Comparison of ENCODE assay signal across 20 cellular contexts in the genomic region with DNA sequence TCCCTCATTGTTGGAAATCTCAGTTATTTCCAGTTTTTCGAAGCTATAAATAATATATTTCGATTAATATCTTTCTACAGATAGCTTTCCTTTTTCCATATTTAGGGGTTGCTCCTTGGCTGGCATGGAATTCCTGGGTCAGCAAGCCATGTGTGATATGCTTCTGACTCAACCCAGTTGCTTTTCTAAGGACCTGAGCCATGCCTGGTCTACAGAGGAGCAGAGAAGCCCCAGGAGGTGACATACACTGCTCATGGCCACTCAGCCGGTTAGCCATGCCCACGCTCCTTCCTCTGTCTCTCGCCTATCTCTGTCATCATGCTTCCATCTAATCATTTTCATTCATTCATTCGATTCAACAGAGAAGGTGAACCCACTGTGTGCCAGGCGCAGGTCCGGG. TPM values are rescaled to one million over a fixed set of nuclear protein-coding genes. Genes with fewer than 3 reads are reported as not detected.
A peak's percentile ranks its signal among the peaks of the same experiment; 100 is the strongest.
DNase-seq lines count a peak whose midpoint lies in the region; ATAC-seq and TF ChIP-seq lines count a peak whose summit lies in the region.
"Had no signal": no experiment of that assay in that cellular context is flagged by ENCODE, and none has a peak within 500 bp of the region (broad histone marks: within the 10 kb centered on the region; RNA-seq: fewer than 3 reads in every experiment).

No MANE protein-coding gene starts in this region.

- no peak for DNase-seq in activated naive CD4-positive, alpha-beta T cell treated with anti-CD3 and anti-CD28 coated beads for 36 hours
- DNase-seq in activated naive CD4-positive, alpha-beta T cell treated with anti-CD3 and anti-CD28 coated beads, Interleukin-2, amount 50 U/mL, for 72 hours (ENCODE audit: low spot score in 2 of 2) = no peak
- DNase-seq in IMR-90 = no peak
- no peak for DNase-seq in stimulated activated effector memory CD8-positive, alpha-beta T cell treated with anti-CD3 and anti-CD28 coated beads, Interleukin-12 subunit alpha, Interleukin-12 subunit beta, amount 100 ng/mL, for 72 hours (ENCODE audit: low spot score in 2 of 2)
- no peak for DNase-seq in activated naive CD8-positive, alpha-beta T cell treated with anti-CD3 and anti-CD28 coated beads for 36 hours
- no peak for DNase-seq in GDM1 (lab: John Stamatoyannopoulos, UW)
- DNase-seq: Calu3; CD4-positive, alpha-beta memory T cell; EL; MG63; NCI-H1048; NCI-H1436; NCI-H1930; NCI-H345; NCI-H524 treated with DMSO at 0.1 percent for 48 hours had no signal

- TF ChIP-seq POLR2A in IMR-90 (IDR thresholded peaks at IDR 0.05; ENCODE audit: low read depth, low read length) = no peak

- no peak overlapping the region for H3K27ac ChIP-seq in IMR-90 (ENCODE audit: insufficient read depth, low read length)
- H3K27ac ChIP-seq: BLaER1, HL-60, SJSA1 had no signal

- WGBS in IMR-90 (ENCODE audit: extremely low coverage in 2 of 2, insufficient read length in 1 of 2), 2 experiments = no CpG with 5 or more reads among the region's 8 CpGs

- H3K9me3 Mint-ChIP-seq in activated naive CD4-positive, alpha-beta T cell treated with anti-CD3 and anti-CD28 coated beads for 36 hours = no peaks in the 10 kb centered on the region
- no peaks in the 10 kb centered on the region for H3K9me3 Mint-ChIP-seq in activated naive CD4-positive, alpha-beta T cell treated with anti-CD3 and anti-CD28 coated beads, Interleukin-2, amount 50 U/mL, for 72 hours
- H3K9me3 Mint-ChIP-seq in dendritic cell treated with granulocyte-macrophage colony-stimulating factor and Interleukin-4, amounts not matched to agents 40 ng/mL and 50 ng/mL, for 4 days = no peaks in the 10 kb centered on the region
- H3K9me3 Mint-ChIP-seq in stimulated activated effector memory CD8-positive, alpha-beta T cell treated with anti-CD3 and anti-CD28 coated beads, Interleukin-12 subunit alpha, Interleukin-12 subunit beta, amount 100 ng/mL, for 72 hours = peaks cover 3% of the 10 kb centered on the region
- H3K9me3 Mint-ChIP-seq in activated naive CD8-positive, alpha-beta T cell treated with anti-CD3 and anti-CD28 coated beads for 36 hours = no peaks in the 10 kb centered on the region

- no peak for ATAC-seq in activated naive CD4-positive, alpha-beta T cell treated with anti-CD3 and anti-CD28 coated beads, Interleukin-2, amount 50 U/mL, for 72 hours
- no peak for ATAC-seq in IMR-90 (ENCODE audit: low read depth)
- ATAC-seq in stimulated activated effector memory CD8-positive, alpha-beta T cell treated with anti-CD3 and anti-CD28 coated beads, Interleukin-12 subunit alpha, Interleukin-12 subunit beta, amount 100 ng/mL, for 72 hours = no peak
- no peak for ATAC-seq in HG03280 (IDR thresholded peaks at IDR 0.05; ENCODE audit: unreplicated experiment)

- H3K4me3 Mint-ChIP-seq in activated naive CD4-positive, alpha-beta T cell treated with anti-CD3 and anti-CD28 coated beads for 36 hours = no peak overlapping the region
- H3K4me3 Mint-ChIP-seq in dendritic cell treated with granulocyte-macrophage colony-stimulating factor and Interleukin-4, amounts not matched to agents 40 ng/mL and 50 ng/mL, for 4 days = no peak overlapping the region
- H3K4me3 Mint-ChIP-seq in stimulated activated effector memory CD8-positive, alpha-beta T cell treated with anti-CD3 and anti-CD28 coated beads, Interleukin-12 subunit alpha, Interleukin-12 subunit beta, amount 100 ng/mL, for 72 hours = no peak overlapping the region
- no peak overlapping the region for H3K4me3 Mint-ChIP-seq in activated naive CD8-positive, alpha-beta T cell treated with anti-CD3 and anti-CD28 coated beads for 36 hours
- H3K4me3 Mint-ChIP-seq: CD4-positive, alpha-beta memory T cell had no signal

- no peak overlapping the region for H2BK5ac ChIP-seq in IMR-90 (ENCODE audit: low read depth, low read length, poor library complexity, severe bottlenecking)

- H3K9ac ChIP-seq in IMR-90 (ENCODE audit: low read depth, low read length) = no peak overlapping the region
- H3K9ac ChIP-seq: BLaER1 had no signal

- POLR2A ChIA-PET in IMR-90 (lab: Charles Lee; ENCODE audit: unreplicated experiment) = no interaction called here

- H3K4me2 ChIP-seq in IMR-90 (ENCODE audit: low read depth, low read length) = no peak overlapping the region
- H3K4me2 ChIP-seq: BLaER1 had no signal

- dilution Hi-C loops in IMR-90 (cut with HindIII; ENCODE audit: low sequenced_read_pairs, unreplicated experiment) = no loop called here

- no peak overlapping the region for H3K56ac ChIP-seq in IMR-90 (ENCODE audit: extremely low read depth, insufficient read depth, low read length)

- H3K27ac Mint-ChIP-seq in activated naive CD4-positive, alpha-beta T cell treated with anti-CD3 and anti-CD28 coated beads for 36 hours = peak overlapping the region; percentile 60
- H3K27ac Mint-ChIP-seq in activated naive CD4-positive, alpha-beta T cell treated with anti-CD3 and anti-CD28 coated beads, Interleukin-2, amount 50 U/mL, for 72 hours = peak overlapping the region in 1 of 2 donors; percentile 3
- peak overlapping the region; percentile 95 for H3K27ac Mint-ChIP-seq in dendritic cell treated with granulocyte-macrophage colony-stimulating factor and Interleukin-4, amounts not matched to agents 40 ng/mL and 50 ng/mL, for 4 days
- peak overlapping the region; percentile 87 for H3K27ac Mint-ChIP-seq in stimulated activated effector memory CD8-positive, alpha-beta T cell treated with anti-CD3 and anti-CD28 coated beads, Interleukin-12 subunit alpha, Interleukin-12 subunit beta, amount 100 ng/mL, for 72 hours
- no peak overlapping the region for H3K27ac Mint-ChIP-seq in activated naive CD8-positive, alpha-beta T cell treated with anti-CD3 and anti-CD28 coated beads for 36 hours
- H3K27ac Mint-ChIP-seq: CD4-positive, alpha-beta memory T cell had no signal

- 0 out of 3 replicates have a peak overlapping the region, but pooled peaks have one; percentile 61 for H2BK15ac ChIP-seq in IMR-90 (ENCODE audit: low read depth, low read length)

- H3K4ac ChIP-seq in IMR-90 (ENCODE audit: low read depth, low read length) = peak overlapping the region; percentile 55

- no peak overlapping the region for H2AK9ac ChIP-seq in IMR-90 (replicated peaks; ENCODE audit: low read depth, low read length, poor library complexity)

- no peaks in the 10 kb centered on the region for H3K27me3 Mint-ChIP-seq in activated naive CD4-positive, alpha-beta T cell treated with anti-CD3 and anti-CD28 coated beads for 36 hours (ENCODE audit: low read depth)
- H3K27me3 Mint-ChIP-seq in dendritic cell treated with granulocyte-macrophage colony-stimulating factor and Interleukin-4, amounts not matched to agents 40 ng/mL and 50 ng/mL, for 4 days = peaks cover 2% of the 10 kb centered on the region
- no peaks in the 10 kb centered on the region for H3K27me3 Mint-ChIP-seq in activated naive CD8-positive, alpha-beta T cell treated with anti-CD3 and anti-CD28 coated beads for 36 hours
- H3K27me3 Mint-ChIP-seq: CD4-positive, alpha-beta memory T cell had no signal

- no peak overlapping the region for H4K8ac ChIP-seq in IMR-90 (ENCODE audit: low read depth in 2 of 2, low read length in 2 of 2)

- H3K4me1 ChIP-seq in IMR-90 (ENCODE audit: control insufficient read depth, insufficient read depth, low read length) = no peaks in the 10 kb centered on the region

- BruUV-seq in IMR-90 (replicated peaks; lab: Mats Ljungman, UMichigan) = no TSS peak

- in situ Hi-C loops in IMR-90 (cut with MboI; ENCODE audit: low sequenced_read_pairs) = no loop called here

- no peak for TF ChIP-seq CTCF in IMR-90 (conservative IDR thresholded peaks at IDR 0.05; ENCODE audit: low read depth, low read length)

- H3K36me3 ChIP-seq in IMR-90 (ENCODE audit: control insufficient read depth, insufficient read depth, low read length) = no peaks in the 10 kb centered on the region
- H3K36me3 ChIP-seq: BLaER1, MG63, SJSA1 had no signal

- H3K23ac ChIP-seq in IMR-90 (ENCODE audit: low read depth, low read length) = no peak overlapping the region

- intact Hi-C loops in activated naive CD4-positive, alpha-beta T cell treated with anti-CD3 and anti-CD28 coated beads for 36 hours (cut with micrococcal nuclease) = loop anchor here (2.0 kb wide), 1 partner anchor 15 kb away; no protein-coding TSS in a partner anchor
- intact Hi-C loops in IMR-90 (cut with micrococcal nuclease) = no loop called here
- intact Hi-C loops in dendritic cell treated with granulocyte-macrophage colony-stimulating factor and Interleukin-4, amounts not matched to agents 40 ng/mL and 50 ng/mL, for 4 days (cut with micrococcal nuclease) = no loop called here

- peaks cover 12% of the 10 kb centered on the region for H3K4me1 Mint-ChIP-seq in activated naive CD4-positive, alpha-beta T cell treated with anti-CD3 and anti-CD28 coated beads for 36 hours (ENCODE audit: low read depth)
- H3K4me1 Mint-ChIP-seq in dendritic cell treated with granulocyte-macrophage colony-stimulating factor and Interleukin-4, amounts not matched to agents 40 ng/mL and 50 ng/mL, for 4 days (ENCODE audit: low read depth) = peaks cover 72% of the 10 kb centered on the region
- H3K4me1 Mint-ChIP-seq in stimulated activated effector memory CD8-positive, alpha-beta T cell treated with anti-CD3 and anti-CD28 coated beads, Interleukin-12 subunit alpha, Interleukin-12 subunit beta, amount 100 ng/mL, for 72 hours = peaks cover 39% of the 10 kb centered on the region
- peaks cover 9% of the 10 kb centered on the region for H3K4me1 Mint-ChIP-seq in activated naive CD8-positive, alpha-beta T cell treated with anti-CD3 and anti-CD28 coated beads for 36 hours

- no peak overlapping the region for H4K5ac ChIP-seq in IMR-90 (ENCODE audit: low read depth, low read length)

- no peaks in the 10 kb centered on the region for H3K36me3 Mint-ChIP-seq in activated naive CD4-positive, alpha-beta T cell treated with anti-CD3 and anti-CD28 coated beads for 36 hours (ENCODE audit: low read depth)
- H3K36me3 Mint-ChIP-seq in activated naive CD4-positive, alpha-beta T cell treated with anti-CD3 and anti-CD28 coated beads, Interleukin-2, amount 50 U/mL, for 72 hours = no peaks in the 10 kb centered on the region
- H3K36me3 Mint-ChIP-seq in dendritic cell treated with granulocyte-macrophage colony-stimulating factor and Interleukin-4, amounts not matched to agents 40 ng/mL and 50 ng/mL, for 4 days (ENCODE audit: low read depth) = no peaks in the 10 kb centered on the region
- no peaks in the 10 kb centered on the region for H3K36me3 Mint-ChIP-seq in stimulated activated effector memory CD8-positive, alpha-beta T cell treated with anti-CD3 and anti-CD28 coated beads, Interleukin-12 subunit alpha, Interleukin-12 subunit beta, amount 100 ng/mL, for 72 hours
- H3K36me3 Mint-ChIP-seq in activated naive CD8-positive, alpha-beta T cell treated with anti-CD3 and anti-CD28 coated beads for 36 hours = no peaks in the 10 kb centered on the region
- H3K36me3 Mint-ChIP-seq: CD4-positive, alpha-beta memory T cell had no signal

- no peaks in the 10 kb centered on the region for H4K20me1 ChIP-seq in IMR-90 (ENCODE audit: insufficient read depth, low read length)
- H4K20me1 ChIP-seq: BLaER1 had no signal

- peaks cover 4% of the 10 kb centered on the region for H3K9me3 ChIP-seq in IMR-90 (ENCODE audit: control insufficient read depth, insufficient read depth, low read length)
- H3K9me3 ChIP-seq: BLaER1, MG63 had no signal

- no peak for TF ChIP-seq RAD21 in IMR-90 (IDR thresholded peaks at IDR 0.05; ENCODE audit: low read length)

- H3K18ac ChIP-seq in IMR-90 (ENCODE audit: low read depth, low read length) = no peak overlapping the region

- no peak overlapping the region for H2AK5ac ChIP-seq in IMR-90 (ENCODE audit: low read depth, low read length)

- H3K79me1 ChIP-seq in IMR-90 (ENCODE audit: low read depth in 1 of 2, low read length in 2 of 2) = no peaks in the 10 kb centered on the region

- CTCF ChIA-PET in activated naive CD4-positive, alpha-beta T cell treated with anti-CD3 and anti-CD28 coated beads for 36 hours (lab: Charles Lee) = interaction anchor here (1.0 kb wide), 1 partner anchor 97 kb away, joined by 4 read pairs; no protein-coding TSS in a partner anchor
- CTCF ChIA-PET in IMR-90 (lab: Yijun Ruan, JAX) = no interaction called here

- no peak overlapping the region for H2BK20ac ChIP-seq in IMR-90 (ENCODE audit: low read depth, low read length)

- H2BK120ac ChIP-seq in IMR-90 (ENCODE audit: low read depth, low read length) = no peak overlapping the region

- no peak overlapping the region for H3K4me3 ChIP-seq in IMR-90 (ENCODE audit: insufficient read depth, low read depth, low read length)
- H3K4me3 ChIP-seq: BLaER1, MG63, SJSA1 had no signal

- no peaks in the 10 kb centered on the region for H3K27me3 ChIP-seq in IMR-90 (ENCODE audit: control insufficient read depth, insufficient read depth, low read length)
- H3K27me3 ChIP-seq: BLaER1, MG63, SJSA1 had no signal

- no peak overlapping the region for H4K91ac ChIP-seq in IMR-90 (ENCODE audit: insufficient read depth, low read depth, low read length)

- H2AFZ ChIP-seq in IMR-90 (replicated peaks; ENCODE audit: low read length, poor library complexity) = no peak overlapping the region

- peaks cover 14% of the 10 kb centered on the region for H3K9me1 ChIP-seq in IMR-90 (ENCODE audit: insufficient read depth, low read length)

- 0 out of 2 replicates have a peak overlapping the region, but pooled peaks have one; percentile 21 for H3K14ac ChIP-seq in IMR-90 (replicated peaks; ENCODE audit: low read depth, low read length)

RNA-seq across cellular contexts. Expression of a gene that starts 23.2 kb away (rescaled TPM):
- total RNA-seq in activated naive CD4-positive, alpha-beta T cell treated with anti-CD3 and anti-CD28 coated beads for 36 hours = 1 to 10 TPM; 3.8 to 3.9 TPM
- 1 to 10 TPM in 1 of 2 donors, under 1 TPM in 1; 0.46 to 2.9 TPM for total RNA-seq in activated naive CD4-positive, alpha-beta T cell treated with anti-CD3 and anti-CD28 coated beads, Interleukin-2, amount 50 U/mL, for 72 hours
- total RNA-seq in IMR-90 (2012; rRNA removed) = not detected in 2 replicates
- 0.07 and 0.09 TPM in 2 replicates for polyA plus RNA-seq in IMR-90 (2012; rRNA removed)
- polyA plus RNA-seq in IMR-90 (2012; cell fraction: cytosol; rRNA removed) = 0.09 and 0.10 TPM in 2 replicates
- polyA plus RNA-seq in IMR-90 (2012; cell fraction: nucleus; rRNA removed; ENCODE audit: low replicate concordance) = 0.06 and 0.09 TPM in 2 replicates
- total RNA-seq in activated naive CD8-positive, alpha-beta T cell treated with anti-CD3 and anti-CD28 coated beads for 36 hours = under 1 TPM; 0.35 to 0.40 TPM

RNA-seq across cellular contexts. Expression of a gene that starts 51.5 kb away (rescaled TPM):
- total RNA-seq in activated naive CD4-positive, alpha-beta T cell treated with anti-CD3 and anti-CD28 coated beads for 36 hours = 1,000 to 10,000 TPM; 3,434 to 3,511 TPM
- 1,000 to 10,000 TPM; 2,348 to 3,152 TPM for total RNA-seq in activated naive CD4-positive, alpha-beta T cell treated with anti-CD3 and anti-CD28 coated beads, Interleukin-2, amount 50 U/mL, for 72 hours
- 2,871 and 3,750 TPM in 2 replicates for total RNA-seq in IMR-90 (2012; rRNA removed)
- polyA plus RNA-seq in IMR-90 (2012; rRNA removed) = 3,097 and 3,312 TPM in 2 replicates
- 2,912 and 3,812 TPM in 2 replicates for polyA plus RNA-seq in IMR-90 (2012; cell fraction: cytosol; rRNA removed)
- 2,181 and 2,704 TPM in 2 replicates for polyA plus RNA-seq in IMR-90 (2012; cell fraction: nucleus; rRNA removed; ENCODE audit: low replicate concordance)
- total RNA-seq in activated naive CD8-positive, alpha-beta T cell treated with anti-CD3 and anti-CD28 coated beads for 36 hours = 1,000 to 10,000 TPM; 3,164 to 3,255 TPM
